ENCODE assay signal across 20 cellular contexts in the genomic region with DNA sequence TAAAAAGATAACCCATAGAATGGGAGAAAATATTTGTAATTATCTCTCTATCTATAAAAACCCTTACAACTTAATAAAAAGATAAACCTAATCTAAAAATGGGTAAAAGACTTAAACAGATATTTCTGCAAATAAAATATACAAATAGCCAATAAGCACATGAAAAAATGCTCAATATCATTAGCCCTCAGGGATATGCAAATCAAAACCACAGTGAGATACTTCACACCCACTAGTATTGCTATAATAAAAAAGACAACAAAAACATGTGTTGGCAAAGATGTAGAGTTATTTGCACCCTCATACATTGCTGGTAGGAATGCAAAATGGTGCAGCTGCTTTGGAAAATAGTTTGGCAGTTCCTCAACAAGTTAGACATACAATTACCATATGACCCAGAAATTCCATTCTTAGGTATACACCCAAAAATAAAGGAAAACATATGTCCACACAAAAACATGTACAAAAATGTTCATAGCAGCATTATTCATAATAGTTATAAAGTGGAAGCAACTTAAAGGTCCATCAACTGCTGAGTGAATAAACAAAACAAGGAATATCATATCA. TPM values are rescaled to one million over a fixed set of nuclear protein-coding genes. Genes with fewer than 3 reads are reported as not detected.
DNase-seq lines count a peak whose midpoint lies in the region; ATAC-seq, FAIRE-seq and TF ChIP-seq lines count a peak whose summit lies in the region.
"Had no signal": no experiment of that assay in that cellular context is flagged by ENCODE, and none has a peak within 500 bp of the region (broad histone marks: within the 10 kb centered on the region; RNA-seq: fewer than 3 reads in every experiment).

No MANE protein-coding gene starts in this region.

- H3K27ac Mint-ChIP-seq in endodermal cell: no peak overlapping the region
- H3K27ac Mint-ChIP-seq: activated T-helper 1 cell treated with anti-CD3 and anti-CD28 coated beads, Interleukin-12 subunit alpha, Interleukin-12 subunit beta, Interleukin-2, Interleukin-4 antibody, amounts not matched to agents 30 ng/mL and 10 ng/mL and 1 ng/mL, durations not matched to agents 14 hours and 24 hours and 36 hours had no signal

- DNase-seq in D721Med (ENCODE audit: insufficient read length, low spot score) (no peak), GM19239 (ENCODE audit: insufficient read length, low spot score) (no peak), adipocyte (ENCODE audit: low read depth) (peak; percentile 73), foreskin fibroblast (peak; percentile 26 to 66), endodermal cell (no peak), occipital lobe (lab: John Stamatoyannopoulos, UW) (no peak)
- DNase-seq: activated B cell treated with CpG ODN at 0.5 μM for 24 hours, COR-L47, dorsolateral prefrontal cortex, H7, heart left ventricle, left ventricle myocardium superior, NCI-H1930, Peyer's patch, retina, T-helper 9 cell had no signal

- H3K4me3 ChIP-seq in adipocyte (ENCODE audit: low read length) (no peak overlapping the region), foreskin fibroblast (ENCODE audit: low read depth in 1 of 2, low read length in 2 of 2) (no peak overlapping the region), endodermal cell (ENCODE audit: low read length) (no peak overlapping the region)
- H3K4me3 ChIP-seq: dorsolateral prefrontal cortex, heart left ventricle, Peyer's patch, thoracic aorta had no signal

- no peaks in the 10 kb centered on the region for H3K36me3 ChIP-seq in adipocyte (ENCODE audit: control insufficient read depth, insufficient read depth, low read length, severe bottlenecking)
- H3K36me3 ChIP-seq in endodermal cell (ENCODE audit: control insufficient read depth, insufficient read depth, low read length): peaks cover 33% of the 10 kb centered on the region
- H3K36me3 ChIP-seq: Peyer's patch, thoracic aorta had no signal

- H3K9me3 ChIP-seq in adipocyte (ENCODE audit: control insufficient read depth, low read length) (peaks cover 4% of the 10 kb centered on the region), endodermal cell (ENCODE audit: control insufficient read depth, low read length) (peaks cover 56% of the 10 kb centered on the region)

- H3K4me3 Mint-ChIP-seq in endodermal cell: no peak overlapping the region
- H3K4me3 Mint-ChIP-seq: activated B cell treated with CpG ODN at 0.5 μM for 24 hours; activated naive CD8-positive, alpha-beta T cell; activated T-helper 1 cell treated with anti-CD3 and anti-CD28 coated beads, Interleukin-12 subunit alpha, Interleukin-12 subunit beta, Interleukin-2, Interleukin-4 antibody, amounts not matched to agents 30 ng/mL and 10 ng/mL and 1 ng/mL, durations not matched to agents 14 hours and 24 hours and 36 hours had no signal

- H3K4me1 ChIP-seq in adipocyte (ENCODE audit: control insufficient read depth, insufficient read depth, low read length) (peaks cover 20% of the 10 kb centered on the region), endodermal cell (ENCODE audit: control insufficient read depth, insufficient read depth, low read length) (no peaks in the 10 kb centered on the region)

- H3K27ac ChIP-seq in endodermal cell (ENCODE audit: low read depth, low read length): no peak overlapping the region
- H3K27ac ChIP-seq: Peyer's patch, thoracic aorta had no signal

- FAIRE-seq in D721Med (lab: Jason Lieb, UNC) (peak; percentile 6), GM19239 (lab: Jason Lieb, UNC) (peak; percentile 28)

- H3K27me3 Mint-ChIP-seq in endodermal cell (ENCODE audit: insufficient read depth): no peaks in the 10 kb centered on the region
- H3K27me3 Mint-ChIP-seq: activated B cell treated with CpG ODN at 0.5 μM for 24 hours; activated naive CD8-positive, alpha-beta T cell had no signal

- H3K9ac ChIP-seq in adipocyte (ENCODE audit: low read length) (no peak overlapping the region), endodermal cell (ENCODE audit: extremely low read depth, low read length, poor library complexity, severe bottlenecking) (no peak overlapping the region)

- ATAC-seq in HG03135 (IDR thresholded peaks at IDR 0.05; ENCODE audit: unreplicated experiment): no peak
- ATAC-seq: heart left ventricle had no signal

- peaks cover 50% of the 10 kb centered on the region for H3K9me3 Mint-ChIP-seq in endodermal cell

- H3K4me1 Mint-ChIP-seq in endodermal cell: peaks cover 17% of the 10 kb centered on the region

- H3K27me3 ChIP-seq in adipocyte (replicated peaks; ENCODE audit: control insufficient read depth, insufficient read depth, low read length): no peaks in the 10 kb centered on the region
- no peaks in the 10 kb centered on the region for H3K27me3 ChIP-seq in endodermal cell (ENCODE audit: control insufficient read depth, insufficient read depth, low read length, poor library complexity, severe bottlenecking)
- H3K27me3 ChIP-seq: dorsolateral prefrontal cortex, heart left ventricle, Peyer's patch had no signal

- TF ChIP-seq CTCF in D721Med (IDR thresholded peaks at IDR 0.05; ENCODE audit: insufficient read depth, missing control alignments): no peak
- no peak for TF ChIP-seq CTCF in foreskin fibroblast (IDR thresholded peaks at IDR 0.05; ENCODE audit: low read depth, low read length)
- no peak for TF ChIP-seq CTCF in endodermal cell (conservative IDR thresholded peaks at IDR 0.05)

- peaks cover 56% of the 10 kb centered on the region for H3K36me3 Mint-ChIP-seq in endodermal cell (ENCODE audit: low read depth)

RNA-seq across cellular contexts. Expression of a gene that starts 30.2 kb away (rescaled TPM):
- 10 to 100 TPM; 55.4 to 56.2 TPM for total RNA-seq in endodermal cell
- polyA plus RNA-seq in endodermal cell (2013, experiment 1 of 2): 42.0 TPM
- 41.8 TPM for polyA plus RNA-seq in endodermal cell (2013, experiment 2 of 2)
- 164 TPM for total RNA-seq in occipital lobe

Comparison
In these comparisons a context has a peak if more than half of its experiments do, and no peak if none do; other contexts are left out.
1. DNase-seq: peak in adipocyte (single experiment) and foreskin fibroblast (2 of 2); none in D721Med (single experiment), GM19239 (single experiment), endodermal cell (single experiment) and occipital lobe (single experiment).